Comparison of ENCODE assay signal across 8 cellular contexts in the genomic region with DNA sequence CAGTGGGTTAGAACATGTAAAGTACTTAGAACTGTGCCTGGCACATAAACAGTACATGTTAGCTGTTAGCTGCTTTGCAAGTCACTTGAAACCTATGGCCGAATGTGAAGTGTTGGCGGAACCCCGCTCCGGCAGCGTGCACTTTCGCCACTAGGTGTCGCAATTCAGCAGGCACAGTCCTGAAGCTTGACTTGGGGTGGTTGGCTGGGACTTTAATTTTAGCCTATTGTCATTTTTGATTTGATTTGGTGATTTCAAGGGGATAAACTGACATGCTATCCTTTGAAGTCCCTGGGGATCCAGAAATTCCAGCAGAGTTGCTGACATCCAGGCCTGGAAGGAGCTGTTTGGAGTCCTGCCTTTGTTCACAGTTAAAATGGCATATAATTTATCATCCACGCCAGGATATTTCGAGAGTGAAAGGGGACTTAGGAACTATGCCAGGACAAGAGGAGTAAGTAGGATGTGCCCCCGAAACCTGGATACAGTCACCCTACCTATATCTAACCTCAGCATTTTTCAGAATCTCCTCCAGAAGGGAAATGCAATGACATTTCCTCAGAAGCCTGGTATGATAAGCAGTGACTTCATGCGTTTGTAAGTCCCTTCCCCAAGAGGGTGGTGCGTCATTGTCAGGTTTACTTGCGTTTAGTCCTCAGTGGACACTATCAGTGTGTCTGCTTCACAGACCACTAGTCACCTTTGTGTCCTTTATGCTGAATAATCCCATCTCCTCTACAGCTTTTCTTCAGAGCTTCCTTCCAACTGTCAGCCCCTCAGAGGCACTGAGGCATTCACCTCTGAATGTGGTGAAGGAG. TPM values are rescaled to one million over a fixed set of nuclear protein-coding genes. Genes with fewer than 3 reads are reported as not detected.
DNase-seq lines count a peak whose midpoint lies in the region; ATAC-seq and TF ChIP-seq lines count a peak whose summit lies in the region.

No MANE protein-coding gene starts in this region.

- TF ChIP-seq CTCF in kidney epithelial cell (IDR thresholded peaks at IDR 0.05; ENCODE audit: insufficient read depth, low read length, poor library complexity, severe bottlenecking): peak; percentile 99

- peak; percentile 54 to 61 for ATAC-seq in activated CD4-positive, CD25-positive, alpha-beta regulatory T cell treated with anti-CD3 and anti-CD28 coated beads, Interleukin-2, amount 50 U/mL, for 24 hours
- no peak for ATAC-seq in HG03571 (IDR thresholded peaks at IDR 0.05; ENCODE audit: unreplicated experiment)

- H3K27me3 ChIP-seq in kidney epithelial cell (ENCODE audit: control insufficient read depth, insufficient read depth, low read length): no peaks in the 10 kb centered on the region

- no peaks in the 10 kb centered on the region for H3K36me3 ChIP-seq in kidney epithelial cell (ENCODE audit: control insufficient read depth, insufficient read depth, low read length)

- no peak overlapping the region for H3K4me3 ChIP-seq in kidney epithelial cell (ENCODE audit: low read depth, low read length)

- DNase-seq in CMK (ENCODE audit: low read depth) (peak; percentile 72), HCEC 1CT (peak; percentile 60), NCI-H226 (peak; percentile 40), caudate nucleus (lab: John Stamatoyannopoulos, UW) (peak in 56 of 61 donors; percentile 15 to 80 (median 52)), kidney epithelial cell (ENCODE audit: low read depth) (peak; percentile 43)
- DNase-seq in stimulated activated CD4-positive, alpha-beta T cell treated with anti-CD3 and anti-CD28 coated beads, Interleukin-1b, Interleukin-23, amount 100 ng/mL, for 48 hours: peak; percentile 80

- H3K27ac ChIP-seq in caudate nucleus (ENCODE audit: low read depth, low read length): no peak overlapping the region

RNA-seq across cellular contexts. Expression of a gene that starts 3.5 kb away (rescaled TPM):
- total RNA-seq in kidney epithelial cell: 17.7 and 18.5 TPM in 2 replicates
